ENCODE assay signal across 21 cellular contexts in the genomic region with DNA sequence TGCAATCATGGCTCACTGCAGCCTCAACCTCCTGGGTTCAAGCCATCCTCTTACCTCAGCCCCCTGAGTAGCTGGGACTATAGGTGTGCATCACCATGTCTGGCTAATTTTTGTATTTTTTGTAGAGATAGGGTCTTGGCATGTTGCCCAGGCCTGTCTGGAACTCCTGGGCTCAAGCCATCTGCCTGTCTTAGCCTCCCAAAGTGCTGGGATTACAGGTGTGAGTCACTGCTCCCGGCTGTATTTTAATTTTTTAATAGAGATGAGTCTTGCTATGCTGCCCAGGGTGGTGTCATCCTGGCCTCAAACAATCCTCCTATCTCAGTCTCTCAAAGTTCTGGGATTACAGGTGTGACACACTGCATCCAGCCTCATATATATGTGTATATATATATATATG. TPM values are rescaled to one million over a fixed set of nuclear protein-coding genes. Genes with fewer than 3 reads are reported as not detected.
DNase-seq lines count a peak whose midpoint lies in the region; ATAC-seq, FAIRE-seq and TF ChIP-seq lines count a peak whose summit lies in the region.
"Had no signal": no experiment of that assay in that cellular context is flagged by ENCODE, and none has a peak within 500 bp of the region (broad histone marks: within the 10 kb centered on the region; RNA-seq: fewer than 3 reads in every experiment).

No MANE protein-coding gene starts in this region.

- peaks cover 6% of the 10 kb centered on the region; the same call in 1 of the 2 replicates for H3K9me3 ChIP-seq in Caco-2
- H3K9me3 ChIP-seq: pancreas, upper lobe of left lung had no signal

- TF ChIP-seq CTCF in Calu3 (IDR thresholded peaks at IDR 0.05; ENCODE audit: unreplicated experiment) (no peak), bronchial epithelial cell (IDR thresholded peaks at IDR 0.05; ENCODE audit: insufficient read depth, low read length, severe bottlenecking) (no peak), Caco-2 (IDR thresholded peaks at IDR 0.05; ENCODE audit: insufficient read depth in 1 of 2, low read depth in 1 of 2, low read length in 1 of 2, severe bottlenecking in 1 of 2, unreplicated experiment in 1 of 2) (no peak)

- H3K4me3 ChIP-seq in bronchial epithelial cell (ENCODE audit: low read depth, low read length) (no peak overlapping the region), Caco-2 (ENCODE audit: low read depth, low read length) (no peak overlapping the region)
- H3K4me3 ChIP-seq: pancreas, upper lobe of left lung had no signal

- DNase-seq in Calu3 (no peak), HT1080 (ENCODE audit: low read depth) (peak; percentile 69), NCI-H69 (lab: John Stamatoyannopoulos, UW) (peak; percentile 77), bronchial epithelial cell (ENCODE audit: low read depth) (peak; percentile 60), T-cell (no peak), hippocampal formation (lab: John Stamatoyannopoulos, UW) (no peak), C1 segment of cervical spinal cord (lab: John Stamatoyannopoulos, UW) (no peak), Caco-2 (no peak)
- DNase-seq: activated CD4-positive, alpha-beta T cell treated with anti-CD3 and anti-CD28 coated beads for 48 hours; activated CD8-positive, alpha-beta memory T cell treated with anti-CD3 and anti-CD28 coated beads, Interleukin-2, amount 50 U/mL, for 48 hours; activated gamma-delta T cell treated with Interleukin-2 at 50 U/mL for 16 hours; islet precursor cell; naive B cell; NCI-H187 treated with DMSO at 0.1 percent for 48 hours; pancreas; stimulated activated CD4-positive, alpha-beta T cell treated with anti-CD3 and anti-CD28 coated beads, Interleukin-2, amount 100 ng/mL, for 24 hours; stimulated activated naive CD8-positive, alpha-beta T cell treated with anti-CD3 and anti-CD28 coated beads, Interleukin-15, amount 100 ng/mL, for 72 hours; upper lobe of left lung had no signal

- CTCF ChIA-PET in Calu3 (lab: Charles Lee) (no interaction called here), T-cell (lab: Charles Lee) (no interaction called here), Caco-2 (lab: Charles Lee) (no interaction called here)

- H3K4me3 Mint-ChIP-seq in Calu3 (ENCODE audit: low read depth, unreplicated experiment) (no peak overlapping the region), T-cell (no peak overlapping the region), Caco-2 (ENCODE audit: unreplicated experiment) (no peak overlapping the region)
- H3K4me3 Mint-ChIP-seq: memory B cell; naive B cell; stimulated activated naive CD8-positive, alpha-beta T cell treated with anti-CD3 and anti-CD28 coated beads, Interleukin-15, amount 100 ng/mL, for 72 hours had no signal

- H3K9me3 Mint-ChIP-seq in Calu3 (ENCODE audit: low read depth, unreplicated experiment) (peaks cover 5% of the 10 kb centered on the region), T-cell (no peaks in the 10 kb centered on the region), Caco-2 (ENCODE audit: unreplicated experiment) (peaks cover 17% of the 10 kb centered on the region)
- H3K9me3 Mint-ChIP-seq: stimulated activated naive CD8-positive, alpha-beta T cell treated with anti-CD3 and anti-CD28 coated beads, Interleukin-15, amount 100 ng/mL, for 72 hours had no signal

- POLR2A ChIA-PET in T-cell (lab: Charles Lee) (no interaction called here), Caco-2 (lab: Charles Lee) (no interaction called here)

- H3K27ac Mint-ChIP-seq in Calu3 (ENCODE audit: unreplicated experiment) (peak overlapping the region; percentile 19), T-cell (no peak overlapping the region), Caco-2 (ENCODE audit: unreplicated experiment) (no peak overlapping the region)
- H3K27ac Mint-ChIP-seq: memory B cell; naive B cell; stimulated activated naive CD8-positive, alpha-beta T cell treated with anti-CD3 and anti-CD28 coated beads, Interleukin-15, amount 100 ng/mL, for 72 hours had no signal

- peaks cover 2% of the 10 kb centered on the region for H3K36me3 ChIP-seq in bronchial epithelial cell (ENCODE audit: control insufficient read depth, insufficient read depth, low read length)
- H3K36me3 ChIP-seq in Caco-2 (ENCODE audit: control insufficient read depth, insufficient read depth, low read length), result no peaks in the 10 kb centered on the region
- H3K36me3 ChIP-seq: pancreas, upper lobe of left lung had no signal

- H3K4me1 ChIP-seq in Caco-2, result no peaks in the 10 kb centered on the region
- H3K4me1 ChIP-seq: pancreas, upper lobe of left lung had no signal

- H3K27me3 ChIP-seq in bronchial epithelial cell (ENCODE audit: control insufficient read depth, insufficient read depth, low read length), result no peaks in the 10 kb centered on the region
- H3K27me3 ChIP-seq in Caco-2 (replicated peaks; ENCODE audit: control insufficient read depth, insufficient read depth, low read length), result no peaks in the 10 kb centered on the region
- H3K27me3 ChIP-seq: pancreas, upper lobe of left lung had no signal

- intact Hi-C loops in Calu3 (cut with micrococcal nuclease; ENCODE audit: unreplicated experiment), result no loop called here
- intact Hi-C loops in Caco-2 (cut with micrococcal nuclease; ENCODE audit: unreplicated experiment), result no loop called here

- H3K4me1 Mint-ChIP-seq in Calu3 (ENCODE audit: low read depth, unreplicated experiment) (peaks cover 8% of the 10 kb centered on the region), T-cell (peaks cover 0 to 6% (median 0%) of the 10 kb centered on the region in 3 donors), Caco-2 (ENCODE audit: low read depth, unreplicated experiment) (no peaks in the 10 kb centered on the region)
- H3K4me1 Mint-ChIP-seq: stimulated activated naive CD8-positive, alpha-beta T cell treated with anti-CD3 and anti-CD28 coated beads, Interleukin-15, amount 100 ng/mL, for 72 hours had no signal

- H3K36me3 Mint-ChIP-seq in Calu3 (ENCODE audit: insufficient read depth, unreplicated experiment) (peaks cover 16% of the 10 kb centered on the region), T-cell (peaks cover 8% of the 10 kb centered on the region), Caco-2 (ENCODE audit: insufficient read depth, unreplicated experiment) (peaks cover 7% of the 10 kb centered on the region)

- H3K27me3 Mint-ChIP-seq in Calu3 (ENCODE audit: unreplicated experiment) (no peaks in the 10 kb centered on the region), T-cell (no peaks in the 10 kb centered on the region), Caco-2 (ENCODE audit: insufficient read depth, unreplicated experiment) (no peaks in the 10 kb centered on the region)
- H3K27me3 Mint-ChIP-seq: memory B cell; naive B cell; stimulated activated naive CD8-positive, alpha-beta T cell treated with anti-CD3 and anti-CD28 coated beads, Interleukin-15, amount 100 ng/mL, for 72 hours had no signal

- no TSS peak for BruUV-seq in Calu3 (replicated peaks; lab: Mats Ljungman, UMichigan)
- no TSS peak for BruUV-seq in Caco-2 (replicated peaks; lab: Mats Ljungman, UMichigan)

- no peak for FAIRE-seq in bronchial epithelial cell (lab: Jason Lieb, UNC)
- FAIRE-seq: GM12891, pancreas had no signal

- ATAC-seq in T-cell (replicated peaks in 1 of 4), result no peak
- ATAC-seq: Panc1; pancreas; stimulated activated naive CD8-positive, alpha-beta T cell treated with anti-CD3 and anti-CD28 coated beads, Interleukin-15, amount 100 ng/mL, for 72 hours had no signal

RNA-seq across cellular contexts. Expression of gene GPRC5A, which starts 31.7 kb away (rescaled TPM):
- total RNA-seq in Calu3 (2022), result 742 and 748 TPM in 2 replicates
- 19.8 and 21.7 TPM in 2 replicates for total RNA-seq in HT1080 (2014; rRNA removed; shearing (Covaris generic))
- polyA plus RNA-seq in HT1080 (2015; cell fraction: cytosol; rRNA removed), result 62.9 and 66.4 TPM in 2 replicates
- 148 and 163 TPM in 2 replicates for polyA plus RNA-seq in HT1080 (2015; cell fraction: nucleus; rRNA removed)
- 16.1 and 19.3 TPM in 2 replicates for total RNA-seq in bronchial epithelial cell
- total RNA-seq in T-cell, result 1 to 10 TPM in 3 of 5 donors, under 1 TPM in 1, not detected in 1; 0.28 to 2.0 (median 1.4) TPM
- 73.9 and 99.7 TPM in 2 replicates for total RNA-seq in Caco-2 (2022)

RNA-seq across cellular contexts. Expression of gene DDX47, which starts 46.5 kb away (rescaled TPM):
- total RNA-seq in Calu3 (2022) (60.2 and 60.5 TPM in 2 replicates), bronchial epithelial cell (42.2 and 56.9 TPM in 2 replicates), T-cell (100 to 1,000 TPM in 2 of 5 donors, 10 to 100 TPM in 3; 60.4 to 141 (median 69.8) TPM), Caco-2 (2022) (121 and 138 TPM in 2 replicates)
- 108 TPM in 2 replicates for total RNA-seq in HT1080 (2014; rRNA removed; shearing (Covaris generic))
- polyA plus RNA-seq in HT1080 (2015; cell fraction: cytosol; rRNA removed), result 122 and 125 TPM in 2 replicates
- 222 and 248 TPM in 2 replicates for polyA plus RNA-seq in HT1080 (2015; cell fraction: nucleus; rRNA removed)

Comparison
In these comparisons a context has a peak if more than half of its experiments do, and no peak if none do; other contexts are left out.
1. DNase-seq: peak in HT1080 (single experiment), NCI-H69 (single experiment) and bronchial epithelial cell (single experiment); none in Calu3 (single experiment), T-cell (0 of 34), hippocampal formation (0 of 2), C1 segment of cervical spinal cord (0 of 14) and Caco-2 (0 of 2).